Comparison of ENCODE assay signal across 10 cellular contexts in genomic region chr21:38768385-38769071, GRCh38. TPM values are rescaled to one million over a fixed set of nuclear protein-coding genes. Genes with fewer than 3 reads are reported as not detected.
A peak's percentile ranks its signal among the peaks of the same experiment; 100 is the strongest.
DNase-seq lines count a peak whose midpoint lies in the region; ATAC-seq and TF ChIP-seq lines count a peak whose summit lies in the region.
"Had no signal": no experiment of that assay in that cellular context is flagged by ENCODE, and none has a peak within 500 bp of the region (broad histone marks: within the 10 kb centered on the region; RNA-seq: fewer than 3 reads in every experiment).

No MANE protein-coding gene starts in this region.

- H3K4me3 ChIP-seq in Panc1 (ENCODE audit: low read depth in 2 of 2, low read length in 2 of 2), result peak overlapping the region; percentile 16 to 44
- H3K4me3 ChIP-seq: prostate gland, SK-N-MC had no signal

- no peak for TF ChIP-seq POLR2A in erythroblast (IDR thresholded peaks at IDR 0.05; ENCODE audit: low read length)

- H3K27me3 ChIP-seq in Panc1 (ENCODE audit: control insufficient read depth, insufficient read depth, low read length), result no peaks in the 10 kb centered on the region

- TF ChIP-seq CTCF in Panc1 (IDR thresholded peaks at IDR 0.05), result no peak

- H3K36me3 ChIP-seq in Panc1 (ENCODE audit: control insufficient read depth, insufficient read depth, low read length), result no peaks in the 10 kb centered on the region
- H3K36me3 ChIP-seq: prostate gland had no signal

- in situ Hi-C loops in Panc1 (cut with HindIII; ENCODE audit: low pct_unique_long_range_greater_than_20kb, low sequenced_read_pairs), result no loop called here

- peaks cover 36% of the 10 kb centered on the region for H3K4me1 ChIP-seq in Panc1 (ENCODE audit: control insufficient read depth, insufficient read depth, low read length)
- H3K4me1 ChIP-seq: prostate gland had no signal

- ATAC-seq in Panc1 (peak; percentile 66), GM21360 (IDR thresholded peaks at IDR 0.05; ENCODE audit: unreplicated experiment) (no peak)

- H3K9me3 ChIP-seq in Panc1 (ENCODE audit: control insufficient read depth, insufficient read depth, low read depth, low read length), result no peaks in the 10 kb centered on the region
- H3K9me3 ChIP-seq: prostate gland had no signal

- POLR2A ChIA-PET in Panc1 (lab: Charles Lee), result interaction anchor here (0.8 to 1.9 kb wide), 2 partner anchors 18 to 40 kb away, joined by 4 to 8 read pairs; no protein-coding TSS in a partner anchor

- CTCF ChIA-PET in Panc1 (lab: Charles Lee), result no interaction called here

- peak overlapping the region; percentile 98 for H3K27ac ChIP-seq in Panc1 (ENCODE audit: low read length)
- H3K27ac ChIP-seq: SK-N-MC had no signal

- DNase-seq in AG20443 (ENCODE audit: low spot score), result peak; percentile 61
- DNase-seq in Panc1 (ENCODE audit: low read depth, low spot score), result peak; percentile 83
- peak; percentile 79 for DNase-seq in amniotic stem cell (lab: John Stamatoyannopoulos, UW)
- peak; percentile 13 for DNase-seq in renal cortical epithelial cell (ENCODE audit: low read depth)
- DNase-seq in superior temporal gyrus (ENCODE audit: extremely low spot score), result no peak
- no peak for DNase-seq in erythroblast (lab: John Stamatoyannopoulos, UW)
- no peak for DNase-seq in posterior vena cava (ENCODE audit: low spot score)

- intact Hi-C loops in Panc1 (cut with micrococcal nuclease; ENCODE audit: unreplicated experiment), result loop anchor here (5.0 kb wide), 1 partner anchor 39 kb away; the partner anchor contains the start of gene ETS2
- intact Hi-C loops in posterior vena cava (cut with DNase I), result no loop called here

- BruUV-seq in Panc1 (replicated peaks; lab: Mats Ljungman, UMichigan), result TSS peak; percentile 89

RNA-seq across cellular contexts. Expression of gene ETS2, which starts 37.2 kb away (rescaled TPM):
- total RNA-seq in Panc1 (2021; ENCODE audit: unreplicated experiment) (132 TPM), renal cortical epithelial cell (20.8 and 35.3 TPM in 2 replicates), posterior vena cava (10 to 100 TPM; 87.3 to 92.3 TPM)
- 62.0 TPM for polyA plus RNA-seq in Panc1 (2012; ENCODE audit: insufficient read length)

Comparison
In these comparisons a context has a peak if more than half of its experiments do, and no peak if none do; other contexts are left out.
1. DNase-seq: peak in AG20443 (single experiment), Panc1 (single experiment), amniotic stem cell (single experiment) and renal cortical epithelial cell (single experiment); none in superior temporal gyrus (single experiment), erythroblast (0 of 2) and posterior vena cava (single experiment).